In the genomic region with DNA sequence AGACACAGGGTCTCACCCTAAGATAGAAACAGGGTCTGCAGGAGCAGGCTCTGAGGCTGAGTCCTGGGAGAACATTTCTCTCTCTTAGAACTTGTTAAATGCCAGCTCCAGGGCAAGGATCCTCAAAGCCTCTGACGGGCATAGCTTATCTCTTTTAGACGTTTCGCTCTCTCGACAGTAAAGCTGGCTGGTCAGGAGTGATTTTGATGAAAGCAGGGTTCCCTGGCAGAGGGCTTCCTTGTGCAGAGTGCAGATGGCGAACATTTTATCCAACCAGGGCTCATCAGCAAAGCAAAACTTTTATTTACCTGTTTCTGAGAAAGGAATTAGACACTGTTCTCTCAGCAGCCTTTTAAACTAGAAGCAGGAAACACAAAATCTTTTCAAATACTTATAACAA, we compare ENCODE assay signal across 6 cellular contexts.
"Had no signal": no experiment of that assay in that cellular context is flagged by ENCODE, and none has a peak within 500 bp of the region (broad histone marks: within the 10 kb centered on the region; RNA-seq: fewer than 3 reads in every experiment).

No MANE protein-coding gene starts in this region.

- H3K4me3 ChIP-seq: GM23248 had no signal

- H3K27ac ChIP-seq: GM23248 had no signal

- DNase-seq: GM23248, GOT3, H9, HCEC 1CT, KBM-7 had no signal

- H3K27ac Mint-ChIP-seq: H9, IgD-negative memory B cell had no signal

- H3K4me1 Mint-ChIP-seq: IgD-negative memory B cell had no signal

- H3K4me3 Mint-ChIP-seq: H9, IgD-negative memory B cell had no signal

- H3K36me3 Mint-ChIP-seq: IgD-negative memory B cell had no signal

- H3K9me3 Mint-ChIP-seq: H9 had no signal
